In the genomic region with DNA sequence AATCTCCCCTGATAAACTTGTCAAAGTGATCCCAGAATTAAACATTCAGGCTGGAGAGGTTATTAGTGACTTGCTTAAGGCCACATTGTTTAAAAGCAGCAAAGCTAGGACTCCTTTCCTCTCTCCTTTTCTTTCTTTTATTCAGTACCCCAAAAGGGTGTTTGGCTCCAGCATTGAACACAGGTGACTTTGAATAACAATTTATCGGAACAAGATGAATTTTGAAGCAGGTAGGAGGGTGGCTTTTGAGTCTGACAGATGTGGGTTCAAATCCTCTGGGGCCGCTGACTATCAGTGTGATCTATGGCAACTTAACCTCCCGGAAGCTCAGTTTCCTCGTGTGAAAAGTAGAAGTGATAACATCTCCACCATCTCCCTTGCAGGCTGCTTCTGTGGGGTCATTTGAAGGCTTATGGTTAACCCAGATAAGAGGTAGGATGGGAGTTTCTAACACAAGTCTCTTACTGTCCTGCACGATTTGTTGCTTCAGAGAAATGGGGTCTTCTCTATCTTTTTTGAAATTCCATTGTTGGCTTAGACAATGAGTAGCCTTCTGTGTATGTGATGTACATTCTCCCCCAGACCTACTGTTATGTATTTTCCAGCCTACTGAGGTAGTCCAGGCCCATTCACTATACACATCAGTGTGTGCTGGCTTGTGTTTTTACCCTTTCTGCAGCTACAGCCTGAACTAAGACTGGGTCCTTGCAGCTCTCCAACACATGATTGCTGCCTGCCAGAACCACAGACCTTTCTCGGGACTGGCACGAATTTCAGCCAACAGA, we compare ENCODE assay signal across 9 cellular contexts. TPM values are rescaled to one million over a fixed set of nuclear protein-coding genes. Genes with fewer than 3 reads are reported as not detected.
DNase-seq lines count a peak whose midpoint lies in the region; ATAC-seq and TF ChIP-seq lines count a peak whose summit lies in the region.
"Had no signal": no experiment of that assay in that cellular context is flagged by ENCODE, and none has a peak within 500 bp of the region (broad histone marks: within the 10 kb centered on the region; RNA-seq: fewer than 3 reads in every experiment).

No MANE protein-coding gene starts in this region.

- no peaks in the 10 kb centered on the region for H3K27me3 ChIP-seq in gastrocnemius medialis
- H3K27me3 ChIP-seq: neutrophil had no signal

- no peak for TF ChIP-seq POLR2A in gastrocnemius medialis (IDR thresholded peaks at IDR 0.05)

- CTCF ChIA-PET in RWPE1 (lab: Yijun Ruan, JAX): no interaction called here

- no peaks in the 10 kb centered on the region for H3K9me3 ChIP-seq in gastrocnemius medialis
- H3K9me3 ChIP-seq: neutrophil had no signal

- POLR2A ChIA-PET in RWPE1 (lab: Yijun Ruan, JAX; ENCODE audit: low non-redundant PET): no interaction called here

- ATAC-seq in GM21423 (IDR thresholded peaks at IDR 0.05; ENCODE audit: unreplicated experiment) (peak; percentile 15), gastrocnemius medialis (no peak), sciatic nerve (no peak)

- H3K4me3 ChIP-seq in coronary artery: peak overlapping the region; percentile 30
- H3K4me3 ChIP-seq in gastrocnemius medialis: peak overlapping the region in 2 of 4 donors; percentile 2 to 3

- intact Hi-C loops in gastrocnemius medialis (cut with DNase I; ENCODE audit: low total_unique reads): no loop called here
- intact Hi-C loops in sciatic nerve (cut with DNase I): no loop called here

- DNase-seq in RWPE1 (ENCODE audit: low spot score) (no peak), coronary artery (ENCODE audit: low spot score) (no peak), gastrocnemius medialis (no peak), NCI-H82 (lab: John Stamatoyannopoulos, UW) (no peak), ureter (ENCODE audit: low spot score) (no peak), NCI-H187 treated with DMSO at 0.1 percent for 48 hours (lab: John Stamatoyannopoulos, UW) (no peak), sciatic nerve (ENCODE audit: low spot score) (no peak)

- TF ChIP-seq CTCF in RWPE1 (conservative IDR thresholded peaks at IDR 0.05; ENCODE audit: low read depth) (no peak), coronary artery (IDR thresholded peaks at IDR 0.05) (no peak), gastrocnemius medialis (IDR thresholded peaks at IDR 0.05 in 4 of 5, conservative IDR thresholded peaks at IDR 0.05 in 1 of 5) (no peak)

- H3K27ac ChIP-seq in RWPE1 (peak overlapping the region; percentile 88), coronary artery (peak overlapping the region; percentile 63 to 79), gastrocnemius medialis (peak overlapping the region; percentile 61 to 67 (median 66))
- H3K27ac ChIP-seq: neutrophil had no signal

- in situ Hi-C loops in gastrocnemius medialis (cut with MboI; ENCODE audit: low sequenced_read_pairs in 4 of 4): no loop called here

- peaks cover 0 to 25% of the 10 kb centered on the region in 2 donors for H3K4me1 ChIP-seq in gastrocnemius medialis

- no peaks in the 10 kb centered on the region for H3K36me3 ChIP-seq in gastrocnemius medialis
- H3K36me3 ChIP-seq: neutrophil had no signal

RNA-seq across cellular contexts. Expression of gene JUN, which starts 29.0 kb away (rescaled TPM):
- 100 to 1,000 TPM in 2 of 4 donors, 10 to 100 TPM in 2; 41.2 to 104 (median 90.8) TPM for total RNA-seq in gastrocnemius medialis
- 37.9 TPM for total RNA-seq in ureter
- total RNA-seq in sciatic nerve: 179 TPM

RNA-seq across cellular contexts. Expression of gene MYSM1, which starts 55.0 kb away (rescaled TPM):
- 10 to 100 TPM in 1 of 4 donors, 1 to 10 TPM in 3; 5.1 to 12.9 (median 6.0) TPM for total RNA-seq in gastrocnemius medialis
- 52.9 TPM for total RNA-seq in ureter
- total RNA-seq in sciatic nerve: 48.4 TPM
